In genomic region chr1:29270881-29271390, GRCh38 we compare ENCODE assay signal across 1 cellular context.
TF ChIP-seq lines count a peak whose summit lies in the region.

No MANE protein-coding gene starts in this region.

TF ChIP-seq in HepG2, 621 proteins besides CTCF, POLR2A, EP300 and RAD21 (continued from another document):
- TF ChIP-seq ELK4 (CRISPR knock-in tag; IDR thresholded peaks at IDR 0.05; ENCODE audit: borderline replicate concordance) (no peak), ZNF879 (CRISPR knock-in tag; IDR thresholded peaks at IDR 0.05) (no peak), ZNF33B (CRISPR knock-in tag; IDR thresholded peaks at IDR 0.05) (no peak), HOXA7 (CRISPR knock-in tag; IDR thresholded peaks at IDR 0.05) (no peak), NR2F1 (CRISPR knock-in tag; IDR thresholded peaks at IDR 0.05) (no peak)
